19 cellular contexts compared by ENCODE assay signal in genomic region chr7:85669139-85669692, GRCh38.
A peak's percentile ranks its signal among the peaks of the same experiment; 100 is the strongest.
DNase-seq lines count a peak whose midpoint lies in the region; ATAC-seq and TF ChIP-seq lines count a peak whose summit lies in the region.
"Had no signal": no experiment of that assay in that cellular context is flagged by ENCODE, and none has a peak within 500 bp of the region (broad histone marks: within the 10 kb centered on the region; RNA-seq: fewer than 3 reads in every experiment).

No MANE protein-coding gene starts in this region.

- peak; percentile 81 for ATAC-seq in SK-N-SH treated with all-trans-retinoic acid at 6 μM for 48 hours
- ATAC-seq: A549 had no signal

- DNase-seq in EL, result peak; percentile 13
- peak; percentile 35 for DNase-seq in fibroblast of peridontal ligament (ENCODE audit: extremely low read depth)
- DNase-seq in GDM1 (lab: John Stamatoyannopoulos, UW), result no peak
- no peak for DNase-seq in activated CD4-positive, CD25-positive, alpha-beta regulatory T cell (lab: John Stamatoyannopoulos, UW)
- no peak for DNase-seq in stimulated activated CD4-positive, alpha-beta T cell treated with anti-CD3 and anti-CD28 coated beads, Interleukin-12 subunit alpha, Interleukin-12 subunit beta, amount 100 ng/mL, for 4 hours
- DNase-seq: 8988T; ACHN; AML-193; BE2C; CD4-positive, alpha-beta T cell; CD8-positive, alpha-beta memory T cell; DMS 273 treated with DMSO at 0.1 percent for 48 hours; DMS53; DMS79 treated with DMSO at 0.1 percent for 48 hours; GF-D8; GOT3; HFFc6 had no signal

TF ChIP-seq in SK-N-SH treated with all-trans-retinoic acid at 6 μM for 48 hours, 23 proteins besides CTCF, POLR2A, EP300 and RAD21:
- TF ChIP-seq, protein P1, sequence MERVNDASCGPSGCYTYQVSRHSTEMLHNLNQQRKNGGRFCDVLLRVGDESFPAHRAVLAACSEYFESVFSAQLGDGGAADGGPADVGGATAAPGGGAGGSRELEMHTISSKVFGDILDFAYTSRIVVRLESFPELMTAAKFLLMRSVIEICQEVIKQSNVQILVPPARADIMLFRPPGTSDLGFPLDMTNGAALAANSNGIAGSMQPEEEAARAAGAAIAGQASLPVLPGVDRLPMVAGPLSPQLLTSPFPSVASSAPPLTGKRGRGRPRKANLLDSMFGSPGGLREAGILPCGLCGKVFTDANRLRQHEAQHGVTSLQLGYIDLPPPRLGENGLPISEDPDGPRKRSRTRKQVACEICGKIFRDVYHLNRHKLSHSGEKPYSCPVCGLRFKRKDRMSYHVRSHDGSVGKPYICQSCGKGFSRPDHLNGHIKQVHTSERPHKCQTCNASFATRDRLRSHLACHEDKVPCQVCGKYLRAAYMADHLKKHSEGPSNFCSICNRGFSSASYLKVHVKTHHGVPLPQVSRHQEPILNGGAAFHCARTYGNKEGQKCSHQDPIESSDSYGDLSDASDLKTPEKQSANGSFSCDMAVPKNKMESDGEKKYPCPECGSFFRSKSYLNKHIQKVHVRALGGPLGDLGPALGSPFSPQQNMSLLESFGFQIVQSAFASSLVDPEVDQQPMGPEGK (CRISPR knock-in tag; IDR thresholded peaks at IDR 0.05; ENCODE audit: borderline replicate concordance), result no peak
- TF ChIP-seq ZFP3 (CRISPR knock-in tag; IDR thresholded peaks at IDR 0.05) (no peak), CREB5 (CRISPR knock-in tag; IDR thresholded peaks at IDR 0.05; ENCODE audit: low read depth) (no peak), ZNF565 (CRISPR knock-in tag; conservative IDR thresholded peaks at IDR 0.05; ENCODE audit: low read depth) (no peak), ZNF70 (CRISPR knock-in tag; IDR thresholded peaks at IDR 0.05) (no peak), SNAI2 (CRISPR knock-in tag; IDR thresholded peaks at IDR 0.05) (no peak), ISL1 (CRISPR knock-in tag; IDR thresholded peaks at IDR 0.05) (peak; percentile 47)

Comparison
In these comparisons a context has a peak if more than half of its experiments do, and no peak if none do; other contexts are left out.
1. DNase-seq: peak in EL (single experiment) and fibroblast of peridontal ligament (single experiment); none in GDM1 (single experiment), activated CD4-positive, CD25-positive, alpha-beta regulatory T cell (0 of 4) and stimulated activated CD4-positive, alpha-beta T cell treated with anti-CD3 and anti-CD28 coated beads, Interleukin-12 subunit alpha, Interleukin-12 subunit beta, amount 100 ng/mL, for 4 hours (single experiment).